In the genomic region with DNA sequence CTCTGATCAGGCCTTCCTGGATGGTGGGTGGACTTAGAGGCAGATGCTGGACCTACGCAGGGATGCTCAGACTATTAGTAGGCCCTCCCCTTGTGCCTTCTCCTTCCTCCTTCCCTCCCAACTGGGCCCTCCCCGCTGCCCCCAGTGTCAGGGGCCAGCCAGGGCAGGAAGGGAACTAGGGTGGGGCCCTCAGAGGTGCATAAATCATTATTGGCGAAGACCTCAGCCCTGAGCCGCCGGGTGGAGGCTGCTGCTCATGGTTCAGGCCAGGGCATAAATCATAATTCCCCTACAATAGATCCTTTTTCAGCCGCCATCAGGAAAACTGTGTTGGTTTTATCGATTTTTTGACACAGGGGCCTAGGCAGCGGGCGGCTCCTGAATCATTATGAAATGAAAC, we compare ENCODE assay signal across 18 cellular contexts.
DNase-seq lines count a peak whose midpoint lies in the region; TF ChIP-seq lines count a peak whose summit lies in the region.
"Had no signal": no experiment of that assay in that cellular context is flagged by ENCODE, and none has a peak within 500 bp of the region (broad histone marks: within the 10 kb centered on the region; RNA-seq: fewer than 3 reads in every experiment).

No MANE protein-coding gene starts in this region.

- no peaks in the 10 kb centered on the region for H3K9me3 ChIP-seq in WERI-Rb-1 (ENCODE audit: severe bottlenecking)
- H3K9me3 ChIP-seq: BLaER1 had no signal

- peaks cover 2% of the 10 kb centered on the region for H3K36me3 Mint-ChIP-seq in chondrocyte (ENCODE audit: low read depth)
- no peaks in the 10 kb centered on the region for H3K36me3 Mint-ChIP-seq in activated CD4-positive, alpha-beta T cell treated with anti-CD3 and anti-CD28 coated beads, Interleukin-2, amount 10 ng/mL, durations not matched to agents 24 days and 14 days (ENCODE audit: low read depth)
- H3K36me3 Mint-ChIP-seq: CD14-positive monocyte; CD4-positive, alpha-beta memory T cell; IgD-negative memory B cell had no signal

- DNase-seq in SHP77 (lab: John Stamatoyannopoulos, UW) (peak; percentile 16 to 44), SHP77 treated with DMSO at 0.1 percent for 48 hours (lab: John Stamatoyannopoulos, UW) (no peak), NCI-H146 (lab: John Stamatoyannopoulos, UW) (peak; percentile 92), chondrocyte (ENCODE audit: low spot score) (peak; percentile 47), medulla oblongata (ENCODE audit: extremely low spot score) (no peak), WERI-Rb-1 (no peak)
- DNase-seq in activated CD4-positive, alpha-beta T cell treated with anti-CD3 and anti-CD28 coated beads, Interleukin-2, amount 10 ng/mL, durations not matched to agents 24 days and 14 days, result no peak
- DNase-seq in stimulated activated naive CD4-positive, alpha-beta T cell treated with Interleukin-2 at 50 U/mL for 16 hours (lab: John Stamatoyannopoulos, UW), result no peak
- DNase-seq: 8988T; CD4-positive, alpha-beta memory T cell; DMS79 treated with DMSO at 0.1 percent for 48 hours; GF-D8; GM23248; H9; KG1 had no signal

- H3K36me3 ChIP-seq in WERI-Rb-1, result no peaks in the 10 kb centered on the region
- H3K36me3 ChIP-seq: BLaER1 had no signal

- TF ChIP-seq CTCF in chondrocyte (IDR thresholded peaks at IDR 0.05) (no peak), WERI-Rb-1 (IDR thresholded peaks at IDR 0.05; ENCODE audit: low read depth, low read length) (no peak)

- no peaks in the 10 kb centered on the region for H3K9me3 Mint-ChIP-seq in chondrocyte (ENCODE audit: low read depth)
- no peaks in the 10 kb centered on the region for H3K9me3 Mint-ChIP-seq in activated CD4-positive, alpha-beta T cell treated with anti-CD3 and anti-CD28 coated beads, Interleukin-2, amount 10 ng/mL, durations not matched to agents 24 days and 14 days
- H3K9me3 Mint-ChIP-seq: CD14-positive monocyte, H9 had no signal

- H3K4me3 ChIP-seq in WERI-Rb-1 (ENCODE audit: low read depth, low read length), result no peak overlapping the region
- H3K4me3 ChIP-seq: BLaER1, GM23248 had no signal

- H3K4me3 Mint-ChIP-seq in chondrocyte (ENCODE audit: unreplicated experiment), result no peak overlapping the region
- no peak overlapping the region for H3K4me3 Mint-ChIP-seq in activated CD4-positive, alpha-beta T cell treated with anti-CD3 and anti-CD28 coated beads, Interleukin-2, amount 10 ng/mL, durations not matched to agents 24 days and 14 days
- H3K4me3 Mint-ChIP-seq: CD4-positive, alpha-beta memory T cell; H9; IgD-negative memory B cell had no signal

- peaks cover 69% of the 10 kb centered on the region for H3K27me3 Mint-ChIP-seq in chondrocyte (ENCODE audit: low read depth)
- H3K27me3 Mint-ChIP-seq in activated CD4-positive, alpha-beta T cell treated with anti-CD3 and anti-CD28 coated beads, Interleukin-2, amount 10 ng/mL, durations not matched to agents 24 days and 14 days, result peaks cover 8% of the 10 kb centered on the region

- H3K4me1 Mint-ChIP-seq in chondrocyte (ENCODE audit: low read depth), result no peaks in the 10 kb centered on the region
- no peaks in the 10 kb centered on the region for H3K4me1 Mint-ChIP-seq in activated CD4-positive, alpha-beta T cell treated with anti-CD3 and anti-CD28 coated beads, Interleukin-2, amount 10 ng/mL, durations not matched to agents 24 days and 14 days
- H3K4me1 Mint-ChIP-seq: CD14-positive monocyte, IgD-negative memory B cell had no signal

- no peaks in the 10 kb centered on the region for H3K27me3 ChIP-seq in WERI-Rb-1 (ENCODE audit: insufficient read depth, low read depth, severe bottlenecking)
- H3K27me3 ChIP-seq: BLaER1 had no signal

- no peak overlapping the region for H3K27ac Mint-ChIP-seq in chondrocyte (ENCODE audit: unreplicated experiment)
- no peak overlapping the region for H3K27ac Mint-ChIP-seq in activated CD4-positive, alpha-beta T cell treated with anti-CD3 and anti-CD28 coated beads, Interleukin-2, amount 10 ng/mL, durations not matched to agents 24 days and 14 days
- H3K27ac Mint-ChIP-seq: CD14-positive monocyte; CD4-positive, alpha-beta memory T cell; H9; IgD-negative memory B cell had no signal

- intact Hi-C loops in activated CD4-positive, alpha-beta T cell treated with anti-CD3 and anti-CD28 coated beads, Interleukin-2, amount 10 ng/mL, durations not matched to agents 24 days and 14 days (cut with micrococcal nuclease), result no loop called here

- no peak overlapping the region for H3K27ac ChIP-seq in WERI-Rb-1
- H3K27ac ChIP-seq: BLaER1, GM23248 had no signal

Comparison
In these comparisons a context has a peak if more than half of its experiments do, and no peak if none do; other contexts are left out.
1. DNase-seq: peak in SHP77 (2 of 2), NCI-H146 (single experiment) and chondrocyte (single experiment); none in SHP77 treated with DMSO at 0.1 percent for 48 hours (single experiment), activated CD4-positive, alpha-beta T cell treated with anti-CD3 and anti-CD28 coated beads, Interleukin-2, amount 10 ng/mL, durations not matched to agents 24 days and 14 days (single experiment), medulla oblongata (single experiment), WERI-Rb-1 (single experiment) and stimulated activated naive CD4-positive, alpha-beta T cell treated with Interleukin-2 at 50 U/mL for 16 hours (single experiment).